In genomic region chr21:45108034-45108790, GRCh38 we compare ENCODE assay signal across 18 cellular contexts. TPM values are rescaled to one million over a fixed set of nuclear protein-coding genes. Genes with fewer than 3 reads are reported as not detected.
A peak's percentile ranks its signal among the peaks of the same experiment; 100 is the strongest.
DNase-seq lines count a peak whose midpoint lies in the region; ATAC-seq and TF ChIP-seq lines count a peak whose summit lies in the region.
"Had no signal": no experiment of that assay in that cellular context is flagged by ENCODE, and none has a peak within 500 bp of the region (broad histone marks: within the 10 kb centered on the region; RNA-seq: fewer than 3 reads in every experiment).

No MANE protein-coding gene starts in this region.

- 93 to 97% (median 95%) methylated on average over 6 of the region's 6 CpGs for WGBS in spleen, 5 donors

- H3K27ac Mint-ChIP-seq in natural killer cell, result no peak overlapping the region
- H3K27ac Mint-ChIP-seq in natural killer cell treated with Interleukin-12 subunit alpha and Interleukin-12 subunit beta and Interleukin-15 and Interleukin-18, amount 100 ng/mL, for 72 hours, result no peak overlapping the region
- peak overlapping the region; percentile 4 for H3K27ac Mint-ChIP-seq in activated naive CD8-positive, alpha-beta T cell treated with anti-CD3 and anti-CD28 coated beads, Interleukin-2, amount 50 U/mL, for 24 hours
- peak overlapping the region; percentile 93 for H3K27ac Mint-ChIP-seq in stimulated activated naive B cell treated with anti-CD40 and anti-IgM and Interleukin-4, amounts not matched to agents 10 μg/mL and 1 μg/mL and 100 μg/mL, for 72 hours
- H3K27ac Mint-ChIP-seq: H9 had no signal

- H3K36me3 Mint-ChIP-seq in natural killer cell, result no peaks in the 10 kb centered on the region
- no peaks in the 10 kb centered on the region for H3K36me3 Mint-ChIP-seq in natural killer cell treated with Interleukin-12 subunit alpha and Interleukin-12 subunit beta and Interleukin-15 and Interleukin-18, amount 100 ng/mL, for 72 hours
- peaks cover 13% of the 10 kb centered on the region for H3K36me3 Mint-ChIP-seq in activated naive CD8-positive, alpha-beta T cell treated with anti-CD3 and anti-CD28 coated beads, Interleukin-2, amount 50 U/mL, for 24 hours (ENCODE audit: low read depth)
- H3K36me3 Mint-ChIP-seq in stimulated activated naive B cell treated with anti-CD40 and anti-IgM and Interleukin-4, amounts not matched to agents 10 μg/mL and 1 μg/mL and 100 μg/mL, for 72 hours, result peaks cover 10 to 32% of the 10 kb centered on the region in 2 donors

- H3K4me3 Mint-ChIP-seq in natural killer cell, result peak overlapping the region; percentile 21
- H3K4me3 Mint-ChIP-seq in natural killer cell treated with Interleukin-12 subunit alpha and Interleukin-12 subunit beta and Interleukin-15 and Interleukin-18, amount 100 ng/mL, for 72 hours, result no peak overlapping the region
- H3K4me3 Mint-ChIP-seq in activated naive CD8-positive, alpha-beta T cell treated with anti-CD3 and anti-CD28 coated beads, Interleukin-2, amount 50 U/mL, for 24 hours, result no peak overlapping the region
- H3K4me3 Mint-ChIP-seq in stimulated activated naive B cell treated with anti-CD40 and anti-IgM and Interleukin-4, amounts not matched to agents 10 μg/mL and 1 μg/mL and 100 μg/mL, for 72 hours, result peak overlapping the region; percentile 21 to 71
- H3K4me3 Mint-ChIP-seq: H9 had no signal

- no peaks in the 10 kb centered on the region for H3K27me3 ChIP-seq in KMS-11 (ENCODE audit: insufficient read depth, low read depth)
- H3K27me3 ChIP-seq in dorsolateral prefrontal cortex, result no peaks in the 10 kb centered on the region
- no peaks in the 10 kb centered on the region for H3K27me3 ChIP-seq in spleen (replicated peaks in 1 of 7)
- H3K27me3 ChIP-seq in Peyer's patch, result no peaks in the 10 kb centered on the region

- peaks cover 0 to 9% of the 10 kb centered on the region in 2 donors for H3K27me3 Mint-ChIP-seq in natural killer cell (ENCODE audit: low read depth in 2 of 2)
- peaks cover 0 to 9% of the 10 kb centered on the region in 2 donors for H3K27me3 Mint-ChIP-seq in natural killer cell treated with Interleukin-12 subunit alpha and Interleukin-12 subunit beta and Interleukin-15 and Interleukin-18, amount 100 ng/mL, for 72 hours
- no peaks in the 10 kb centered on the region for H3K27me3 Mint-ChIP-seq in activated naive CD8-positive, alpha-beta T cell treated with anti-CD3 and anti-CD28 coated beads, Interleukin-2, amount 50 U/mL, for 24 hours
- no peaks in the 10 kb centered on the region for H3K27me3 Mint-ChIP-seq in stimulated activated naive B cell treated with anti-CD40 and anti-IgM and Interleukin-4, amounts not matched to agents 10 μg/mL and 1 μg/mL and 100 μg/mL, for 72 hours
- H3K27me3 Mint-ChIP-seq: CD4-positive, alpha-beta memory T cell had no signal

- no peak overlapping the region for H3K9ac ChIP-seq in KMS-11

- H3K9me3 ChIP-seq in spleen (no peaks in the 10 kb centered on the region), Peyer's patch (no peaks in the 10 kb centered on the region)

- no peak overlapping the region for H3K27ac ChIP-seq in KMS-11
- H3K27ac ChIP-seq in dorsolateral prefrontal cortex, result no peak overlapping the region
- no peak overlapping the region for H3K27ac ChIP-seq in spleen
- H3K27ac ChIP-seq in Peyer's patch, result no peak overlapping the region
- H3K27ac ChIP-seq: C4-2B had no signal

- DNase-seq in natural killer cell, result no peak
- no peak for DNase-seq in natural killer cell treated with Interleukin-12 subunit alpha and Interleukin-12 subunit beta and Interleukin-15 and Interleukin-18, amount 100 ng/mL, for 72 hours (ENCODE audit: low spot score)
- no peak for DNase-seq in activated naive CD8-positive, alpha-beta T cell treated with anti-CD3 and anti-CD28 coated beads, Interleukin-2, amount 50 U/mL, for 24 hours
- DNase-seq in stimulated activated naive B cell treated with anti-CD40 and anti-IgM and Interleukin-4, amounts not matched to agents 10 μg/mL and 1 μg/mL and 100 μg/mL, for 72 hours, result no peak
- no peak for DNase-seq in dorsolateral prefrontal cortex
- no peak for DNase-seq in spleen
- no peak for DNase-seq in Peyer's patch
- DNase-seq: 8988T; AML-193; CD4-positive, alpha-beta memory T cell; COR-L47; DMS153; DMS79 treated with DMSO at 0.1 percent for 48 hours; EL; GOT3; H9 had no signal

- H3K9me3 Mint-ChIP-seq in natural killer cell, result no peaks in the 10 kb centered on the region
- no peaks in the 10 kb centered on the region for H3K9me3 Mint-ChIP-seq in natural killer cell treated with Interleukin-12 subunit alpha and Interleukin-12 subunit beta and Interleukin-15 and Interleukin-18, amount 100 ng/mL, for 72 hours
- no peaks in the 10 kb centered on the region for H3K9me3 Mint-ChIP-seq in activated naive CD8-positive, alpha-beta T cell treated with anti-CD3 and anti-CD28 coated beads, Interleukin-2, amount 50 U/mL, for 24 hours
- H3K9me3 Mint-ChIP-seq in stimulated activated naive B cell treated with anti-CD40 and anti-IgM and Interleukin-4, amounts not matched to agents 10 μg/mL and 1 μg/mL and 100 μg/mL, for 72 hours, result no peaks in the 10 kb centered on the region
- H3K9me3 Mint-ChIP-seq: CD4-positive, alpha-beta memory T cell; H9 had no signal

- no peak for ATAC-seq in natural killer cell
- ATAC-seq in natural killer cell treated with Interleukin-12 subunit alpha and Interleukin-12 subunit beta and Interleukin-15 and Interleukin-18, amount 100 ng/mL, for 72 hours, result no peak
- ATAC-seq in activated naive CD8-positive, alpha-beta T cell treated with anti-CD3 and anti-CD28 coated beads, Interleukin-2, amount 50 U/mL, for 24 hours, result no peak
- no peak for ATAC-seq in stimulated activated naive B cell treated with anti-CD40 and anti-IgM and Interleukin-4, amounts not matched to agents 10 μg/mL and 1 μg/mL and 100 μg/mL, for 72 hours (replicated peaks)

- H3K4me1 ChIP-seq in KMS-11 (ENCODE audit: low read depth, poor library complexity, severe bottlenecking) (peaks cover 99% of the 10 kb centered on the region), spleen (peaks cover 45 to 99% (median 74%) of the 10 kb centered on the region in 6 donors), Peyer's patch (peaks cover 0 to 24% (median 10%) of the 10 kb centered on the region in 4 donors)

- TF ChIP-seq POLR2A in spleen (IDR thresholded peaks at IDR 0.05) (no peak), Peyer's patch (IDR thresholded peaks at IDR 0.05) (no peak)

- H3K4me1 Mint-ChIP-seq in natural killer cell, result peaks cover 28 to 48% of the 10 kb centered on the region in 2 donors
- H3K4me1 Mint-ChIP-seq in natural killer cell treated with Interleukin-12 subunit alpha and Interleukin-12 subunit beta and Interleukin-15 and Interleukin-18, amount 100 ng/mL, for 72 hours (ENCODE audit: low read depth in 2 of 2), result peaks cover 34 to 36% of the 10 kb centered on the region in 2 donors
- peaks cover 96% of the 10 kb centered on the region for H3K4me1 Mint-ChIP-seq in activated naive CD8-positive, alpha-beta T cell treated with anti-CD3 and anti-CD28 coated beads, Interleukin-2, amount 50 U/mL, for 24 hours
- H3K4me1 Mint-ChIP-seq in stimulated activated naive B cell treated with anti-CD40 and anti-IgM and Interleukin-4, amounts not matched to agents 10 μg/mL and 1 μg/mL and 100 μg/mL, for 72 hours, result peaks cover 66 to 92% of the 10 kb centered on the region in 2 donors

- intact Hi-C loops in natural killer cell (cut with micrococcal nuclease) (loop anchor here (2.0 kb wide), 1 partner anchor 29 kb away; no protein-coding TSS in a partner anchor), dorsolateral prefrontal cortex (cut with DNase I) (no loop called here), spleen (cut with DNase I; ENCODE audit: low total_unique reads) (no loop called here)

- TF ChIP-seq CTCF in natural killer cell (IDR thresholded peaks at IDR 0.05) (no peak), KMS-11 (conservative IDR thresholded peaks at IDR 0.05; ENCODE audit: low read depth, low read length) (no peak), dorsolateral prefrontal cortex (IDR thresholded peaks at IDR 0.05 in 54 of 56, conservative IDR thresholded peaks at IDR 0.05 in 2 of 56; ENCODE audit: low read depth in 1 of 56, partially characterized antibody in 56 of 56) (no peak), spleen (IDR thresholded peaks at IDR 0.05 in 8 of 11, conservative IDR thresholded peaks at IDR 0.05 in 3 of 11) (no peak), Peyer's patch (IDR thresholded peaks at IDR 0.05) (no peak)

- H4K20me1 ChIP-seq in KMS-11 (ENCODE audit: insufficient read depth), result no peaks in the 10 kb centered on the region

- H3K36me3 ChIP-seq in KMS-11 (ENCODE audit: insufficient read depth), result no peaks in the 10 kb centered on the region
- H3K36me3 ChIP-seq in spleen, result no peaks in the 10 kb centered on the region
- no peaks in the 10 kb centered on the region for H3K36me3 ChIP-seq in Peyer's patch

- H2AFZ ChIP-seq in KMS-11 (ENCODE audit: low read depth), result no peak overlapping the region

- H3K79me2 ChIP-seq in KMS-11 (ENCODE audit: insufficient read depth, low read depth), result 0 out of 2 replicates have a peak, but pooled peaks cover 12% of the 10 kb centered on the region

- H3K4me2 ChIP-seq in KMS-11, result peak overlapping the region; percentile 81; the same call in 1 of the 2 replicates

- H3K4me3 ChIP-seq in KMS-11 (IDR thresholded peaks at IDR 0.05; ENCODE audit: insufficient read depth, low read depth, low read length) (no peak overlapping the region), dorsolateral prefrontal cortex (no peak overlapping the region), spleen (no peak overlapping the region), Peyer's patch (no peak overlapping the region)

RNA-seq across cellular contexts. Expression of gene ADARB1, which starts 33.8 kb away (rescaled TPM):
- 10 to 100 TPM; 20.7 to 28.0 (median 26.6) TPM for total RNA-seq in natural killer cell
- total RNA-seq in natural killer cell treated with Interleukin-12 subunit alpha and Interleukin-12 subunit beta and Interleukin-15 and Interleukin-18, amount 100 ng/mL, for 72 hours, result 10 to 100 TPM; 28.7 to 38.5 TPM
- total RNA-seq in dorsolateral prefrontal cortex, result 10 to 100 TPM; 22.6 to 83.5 (median 57.4) TPM
- total RNA-seq in spleen, result 10 to 100 TPM; 26.0 to 50.8 (median 34.7) TPM
- 10 to 100 TPM in 2 of 3 donors, 1 to 10 TPM in 1; 9.1 to 16.9 (median 13.9) TPM for polyA plus RNA-seq in spleen
- 10 to 100 TPM in 2 of 4 donors, 1 to 10 TPM in 2; 7.4 to 47.9 (median 10.0) TPM for total RNA-seq in Peyer's patch

Comparison
In these comparisons a context has a peak if more than half of its experiments do, and no peak if none do; other contexts are left out.
1. H3K4me3 Mint-ChIP-seq: peak in natural killer cell (single experiment) and stimulated activated naive B cell treated with anti-CD40 and anti-IgM and Interleukin-4, amounts not matched to agents 10 μg/mL and 1 μg/mL and 100 μg/mL, for 72 hours (2 of 2); none in natural killer cell treated with Interleukin-12 subunit alpha and Interleukin-12 subunit beta and Interleukin-15 and Interleukin-18, amount 100 ng/mL, for 72 hours (single experiment) and activated naive CD8-positive, alpha-beta T cell treated with anti-CD3 and anti-CD28 coated beads, Interleukin-2, amount 50 U/mL, for 24 hours (single experiment).
2. H3K27ac Mint-ChIP-seq: peak in activated naive CD8-positive, alpha-beta T cell treated with anti-CD3 and anti-CD28 coated beads, Interleukin-2, amount 50 U/mL, for 24 hours (single experiment) and stimulated activated naive B cell treated with anti-CD40 and anti-IgM and Interleukin-4, amounts not matched to agents 10 μg/mL and 1 μg/mL and 100 μg/mL, for 72 hours (single experiment); none in natural killer cell (0 of 2) and natural killer cell treated with Interleukin-12 subunit alpha and Interleukin-12 subunit beta and Interleukin-15 and Interleukin-18, amount 100 ng/mL, for 72 hours (0 of 2).